In genomic region chr21:33362044-33362555, GRCh38 we compare ENCODE assay signal across 8 cellular contexts.
DNase-seq lines count a peak whose midpoint lies in the region; ATAC-seq and TF ChIP-seq lines count a peak whose summit lies in the region.

No MANE protein-coding gene starts in this region.

- H3K9me3 ChIP-seq in iPS-20b (ENCODE audit: insufficient read depth, low read depth, low read length) (peaks cover 11% of the 10 kb centered on the region), WERI-Rb-1 (ENCODE audit: severe bottlenecking) (peaks cover 7% of the 10 kb centered on the region)

- H3K36me3 ChIP-seq in iPS-20b (ENCODE audit: insufficient read depth, low read depth, low read length) (no peaks in the 10 kb centered on the region), WERI-Rb-1 (peaks cover 8% of the 10 kb centered on the region)

- no peaks in the 10 kb centered on the region for H3K27me3 ChIP-seq in iPS-20b (ENCODE audit: insufficient read depth, low read length)
- no peaks in the 10 kb centered on the region for H3K27me3 ChIP-seq in WERI-Rb-1 (ENCODE audit: insufficient read depth, low read depth, severe bottlenecking)

- DNase-seq in CD1c-positive myeloid dendritic cell (ENCODE audit: extremely low spot score): peak; percentile 77
- peak; percentile 63 for DNase-seq in OCI-M1 (lab: John Stamatoyannopoulos, UW)
- peak; percentile 85 for DNase-seq in activated effector memory CD4-positive, alpha-beta T cell treated with anti-CD3 and anti-CD28 coated beads, Interleukin-2, amount 50 U/mL, for 16 hours
- peak; percentile 39 for DNase-seq in stimulated activated CD8-positive, alpha-beta memory T cell treated with anti-CD3 and anti-CD28 coated beads, Interleukin-12 subunit alpha, Interleukin-12 subunit beta, amount 100 ng/mL, for 1 hour (ENCODE audit: low read depth)
- no peak for DNase-seq in WERI-Rb-1
- DNase-seq in epidermal melanocyte (ENCODE audit: insufficient read length, low spot score): no peak

- peak overlapping the region; percentile 40 for H3K27ac ChIP-seq in iPS-20b (ENCODE audit: low read length)
- H3K27ac ChIP-seq in WERI-Rb-1: no peak overlapping the region

- H3K4me1 ChIP-seq in iPS-20b (ENCODE audit: insufficient read depth, low read length): peaks cover 9% of the 10 kb centered on the region; the same call in 1 of the 2 replicates

- peak; percentile 39 for ATAC-seq in HG03460 (IDR thresholded peaks at IDR 0.05; ENCODE audit: unreplicated experiment)

- TF ChIP-seq CTCF in WERI-Rb-1 (IDR thresholded peaks at IDR 0.05; ENCODE audit: low read depth, low read length): no peak

- H3K4me3 ChIP-seq in iPS-20b (ENCODE audit: low read length) (peak overlapping the region; percentile 51), WERI-Rb-1 (ENCODE audit: low read depth, low read length) (no peak overlapping the region)

- peak overlapping the region; percentile 68; the same call in 1 of the 2 replicates for H3K9ac ChIP-seq in iPS-20b (ENCODE audit: low read depth, low read length)

Comparison
In these comparisons a context has a peak if more than half of its experiments do, and no peak if none do; other contexts are left out.
1. DNase-seq: peak in CD1c-positive myeloid dendritic cell (single experiment), OCI-M1 (single experiment), activated effector memory CD4-positive, alpha-beta T cell treated with anti-CD3 and anti-CD28 coated beads, Interleukin-2, amount 50 U/mL, for 16 hours (single experiment) and stimulated activated CD8-positive, alpha-beta memory T cell treated with anti-CD3 and anti-CD28 coated beads, Interleukin-12 subunit alpha, Interleukin-12 subunit beta, amount 100 ng/mL, for 1 hour (single experiment); none in WERI-Rb-1 (single experiment) and epidermal melanocyte (single experiment).